Comparison of ENCODE assay signal across 8 cellular contexts in the genomic region with DNA sequence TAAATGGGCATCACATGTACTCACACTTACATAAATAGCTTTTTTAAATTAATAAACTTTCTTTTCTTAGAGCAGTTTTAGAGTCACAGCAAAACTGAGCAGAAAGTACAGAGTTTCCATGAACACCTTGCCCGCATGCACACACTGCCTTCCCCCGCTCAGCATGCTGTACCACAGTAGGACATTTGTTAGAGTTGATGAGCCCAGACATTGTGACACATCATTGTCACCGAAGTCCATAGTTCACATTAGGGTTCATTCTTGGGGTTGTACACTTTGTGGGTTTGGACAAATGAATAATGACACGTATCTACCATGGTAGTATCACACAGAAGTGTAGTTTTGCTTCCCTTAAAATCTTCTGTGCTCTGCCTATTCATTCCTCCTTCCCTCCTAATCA.
"Had no signal": no experiment of that assay in that cellular context is flagged by ENCODE, and none has a peak within 500 bp of the region (broad histone marks: within the 10 kb centered on the region; RNA-seq: fewer than 3 reads in every experiment).

No MANE protein-coding gene starts in this region.

- H3K27ac ChIP-seq: HL-60 had no signal

- H3K4me2 ChIP-seq: GM23338 had no signal

- H3K4me1 Mint-ChIP-seq: GM23338, H9 had no signal

- H2AFZ ChIP-seq: GM23338 had no signal

- DNase-seq: H9, HCEC 1CT, IMR-90 had no signal

- H3K4me3 Mint-ChIP-seq: GM23338, H9 had no signal

- H3K4me3 ChIP-seq: GM23338, K562 had no signal

- FAIRE-seq: H1, H54, K562 had no signal

- H3K27ac Mint-ChIP-seq: GM23338, H9 had no signal

- H3K9me3 Mint-ChIP-seq: GM23338, H9 had no signal

- ATAC-seq: GM23338, K562 had no signal
